ENCODE assay signal across 8 cellular contexts in genomic region chr6:121436172-121436965, GRCh38. TPM values are rescaled to one million over a fixed set of nuclear protein-coding genes. Genes with fewer than 3 reads are reported as not detected.
DNase-seq lines count a peak whose midpoint lies in the region; TF ChIP-seq lines count a peak whose summit lies in the region.

No MANE protein-coding gene starts in this region.

- peaks cover 10 to 23% (median 20%) of the 10 kb centered on the region in 4 donors for H3K4me1 Mint-ChIP-seq in CD4-positive, alpha-beta memory T cell

- H3K9me3 Mint-ChIP-seq in CD4-positive, alpha-beta memory T cell, result no peaks in the 10 kb centered on the region

- H3K27ac ChIP-seq in CD4-positive, alpha-beta memory T cell (ENCODE audit: low read depth, low read length), result no peak overlapping the region
- H3K27ac ChIP-seq in SJCRH30 (no peak overlapping the region), esophagus muscularis mucosa (replicated peaks in 1 of 4) (peak overlapping the region; percentile 87 to 94 (median 92))

- POLR2A ChIA-PET in CD4-positive, alpha-beta memory T cell (lab: Charles Lee; ENCODE audit: partially characterized antibody), result no interaction called here

- H3K27me3 ChIP-seq in CD4-positive, alpha-beta memory T cell (ENCODE audit: insufficient read depth, low read length), result peaks cover 26% of the 10 kb centered on the region
- peaks cover 2% of the 10 kb centered on the region; the same call in 1 of the 2 replicates for H3K27me3 ChIP-seq in SJCRH30
- H3K27me3 ChIP-seq in esophagus muscularis mucosa, result no peaks in the 10 kb centered on the region
- H3K27me3 ChIP-seq in neuron (ENCODE audit: insufficient read depth, low read length), result no peaks in the 10 kb centered on the region

- H3K9me3 ChIP-seq in CD4-positive, alpha-beta memory T cell (ENCODE audit: control insufficient read depth in 1 of 2, low read length in 2 of 2), result no peaks in the 10 kb centered on the region
- H3K9me3 ChIP-seq in SJCRH30 (replicated peaks) (no peaks in the 10 kb centered on the region), esophagus muscularis mucosa (no peaks in the 10 kb centered on the region), neuron (ENCODE audit: low read length) (no peaks in the 10 kb centered on the region)

- peak overlapping the region in 1 of 7 donors; percentile 64 for H3K27ac Mint-ChIP-seq in CD4-positive, alpha-beta memory T cell

- peak overlapping the region; percentile 5 to 29 for H3K4me3 ChIP-seq in CD4-positive, alpha-beta memory T cell (ENCODE audit: low read length in 2 of 2)
- peak overlapping the region; percentile 55 for H3K4me3 ChIP-seq in SJCRH30
- H3K4me3 ChIP-seq in esophagus muscularis mucosa, result peak overlapping the region; percentile 69 to 81 (median 72)
- H3K4me3 ChIP-seq in neuron (ENCODE audit: low read length), result peak overlapping the region; percentile 58

- TF ChIP-seq EP300 in esophagus muscularis mucosa (IDR thresholded peaks at IDR 0.05), result no peak

- no peak for TF ChIP-seq CTCF in esophagus muscularis mucosa (IDR thresholded peaks at IDR 0.05)

- H3K27me3 Mint-ChIP-seq in CD4-positive, alpha-beta memory T cell, result peaks cover 20 to 32% of the 10 kb centered on the region in 2 donors

- no peaks in the 10 kb centered on the region for H3K36me3 ChIP-seq in CD4-positive, alpha-beta memory T cell (ENCODE audit: insufficient read depth, low read length)
- no peaks in the 10 kb centered on the region for H3K36me3 ChIP-seq in SJCRH30
- no peaks in the 10 kb centered on the region for H3K36me3 ChIP-seq in esophagus muscularis mucosa
- H3K36me3 ChIP-seq in neuron (ENCODE audit: insufficient read depth, low read length), result no peaks in the 10 kb centered on the region

- TF ChIP-seq POLR2A in esophagus muscularis mucosa (IDR thresholded peaks at IDR 0.05; ENCODE audit: low read depth), result no peak
- TF ChIP-seq POLR2A in erythroblast (IDR thresholded peaks at IDR 0.05; ENCODE audit: low read length), result no peak

- CTCF ChIA-PET in CD4-positive, alpha-beta memory T cell (lab: Charles Lee; ENCODE audit: partially characterized antibody), result no interaction called here

- peak overlapping the region; percentile 83 for H2AFZ ChIP-seq in neuron (ENCODE audit: low read depth, low read length)

- peaks cover 23% of the 10 kb centered on the region for H3K4me1 ChIP-seq in CD4-positive, alpha-beta memory T cell (ENCODE audit: insufficient read depth, low read length)
- H3K4me1 ChIP-seq in SJCRH30, result no peaks in the 10 kb centered on the region
- H3K4me1 ChIP-seq in esophagus muscularis mucosa, result peaks cover 0 to 47% (median 36%) of the 10 kb centered on the region in 4 donors
- peaks cover 19% of the 10 kb centered on the region for H3K4me1 ChIP-seq in neuron (ENCODE audit: insufficient read depth, low read length)

- WGBS in esophagus muscularis mucosa, result under 1% methylated on average over 22 of the region's 22 CpGs

- H3K4me3 Mint-ChIP-seq in CD4-positive, alpha-beta memory T cell, result peak overlapping the region; percentile 69 to 84 (median 82)

- DNase-seq in CD4-positive, alpha-beta memory T cell, result no peak
- DNase-seq in SJCRH30, result peak in 1 of 2 experiments; percentile 6
- no peak for DNase-seq in esophagus muscularis mucosa (ENCODE audit: extremely low spot score)
- DNase-seq in cerebellar nuclear complex (lab: John Stamatoyannopoulos, UW), result no peak
- no peak for DNase-seq in dedifferentiated amniotic fluid mesenchymal stem cell (ENCODE audit: extremely low spot score)
- DNase-seq in erythroblast (lab: John Stamatoyannopoulos, UW), result no peak
- DNase-seq in SKM-1 (lab: John Stamatoyannopoulos, UW; ENCODE audit: unreplicated experiment), result no peak

- no peaks in the 10 kb centered on the region for H3K36me3 Mint-ChIP-seq in CD4-positive, alpha-beta memory T cell

- intact Hi-C loops in CD4-positive, alpha-beta memory T cell (cut with micrococcal nuclease), result no loop called here
- intact Hi-C loops in esophagus muscularis mucosa (cut with DNase I), result loop anchor here (5.0 kb wide), 2 partner anchors 66 to 156 kb away; no protein-coding TSS in a partner anchor

RNA-seq across cellular contexts. Expression of gene GJA1, which starts 0.9 kb away (rescaled TPM):
- not detected for total RNA-seq in CD4-positive, alpha-beta memory T cell
- not detected for polyA plus RNA-seq in CD4-positive, alpha-beta memory T cell
- total RNA-seq in SJCRH30 (2014; rRNA removed; shearing (Covaris generic)), result 4.0 and 4.5 TPM in 2 replicates
- total RNA-seq in esophagus muscularis mucosa, result 100 to 1,000 TPM; 240 to 502 (median 375) TPM

Comparison
In these comparisons a context has a peak if more than half of its experiments do, and no peak if none do; other contexts are left out.
1. H3K27ac ChIP-seq: peak in esophagus muscularis mucosa (4 of 4); none in CD4-positive, alpha-beta memory T cell (single experiment) and SJCRH30 (single experiment).
2. H3K4me3 ChIP-seq: peak in every context shown above with its lines; median percentile 72 in esophagus muscularis mucosa; 58 in neuron; 55 in SJCRH30; 17 in CD4-positive, alpha-beta memory T cell.
3. RNA of gene GJA1, which starts 0.9 kb away (total RNA-seq): 240 to 502 TPM in esophagus muscularis mucosa; 4.0 to 4.5 TPM in SJCRH30 and not detected in CD4-positive, alpha-beta memory T cell; every median in the first group is over 10 times any median in the second.